ENCODE assay signal across 13 cellular contexts in the genomic region with DNA sequence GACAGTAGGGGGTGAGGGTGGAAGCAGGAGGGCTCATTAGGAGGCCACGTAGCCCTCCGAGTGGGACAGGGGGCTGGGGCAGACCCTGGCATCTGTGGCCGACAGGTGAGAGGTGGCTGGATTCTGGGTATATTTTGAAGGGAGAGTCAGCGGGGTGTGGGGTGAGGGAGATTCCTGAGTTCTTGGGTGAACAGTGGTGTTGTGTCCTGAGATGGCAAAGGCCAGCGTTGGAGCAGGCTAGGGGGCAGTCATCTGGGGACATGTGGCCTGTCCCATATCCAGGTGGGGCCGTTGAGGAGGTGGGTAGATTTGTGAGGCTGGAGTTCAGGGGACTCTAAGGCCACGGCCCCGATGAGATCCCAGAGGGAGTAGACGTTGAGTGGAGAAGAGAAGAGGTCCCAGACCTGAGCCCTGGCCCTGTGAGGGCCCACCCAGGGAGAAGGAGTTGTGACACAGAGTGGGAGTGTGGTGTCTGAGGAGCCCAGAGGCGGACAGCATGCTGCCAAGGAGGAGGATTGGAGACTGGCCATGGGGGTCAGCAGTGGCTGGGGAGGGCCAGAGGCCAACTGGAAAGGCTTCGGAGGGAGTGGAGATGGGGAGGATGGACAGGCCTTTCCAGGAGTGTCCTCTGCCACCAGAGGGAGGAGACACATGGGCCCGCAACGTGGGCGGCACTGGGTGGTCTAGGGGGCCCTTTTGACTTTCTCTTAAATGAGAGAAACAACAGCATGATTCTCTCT. TPM values are rescaled to one million over a fixed set of nuclear protein-coding genes. Genes with fewer than 3 reads are reported as not detected.
A peak's percentile ranks its signal among the peaks of the same experiment; 100 is the strongest.
DNase-seq lines count a peak whose midpoint lies in the region; ATAC-seq and TF ChIP-seq lines count a peak whose summit lies in the region.
"Had no signal": no experiment of that assay in that cellular context is flagged by ENCODE, and none has a peak within 500 bp of the region (broad histone marks: within the 10 kb centered on the region; RNA-seq: fewer than 3 reads in every experiment).

No MANE protein-coding gene starts in this region.

- H3K4me1 Mint-ChIP-seq in H9, result peaks cover 8 to 11% of the 10 kb centered on the region in 2 experiments
- peaks cover 21% of the 10 kb centered on the region for H3K4me1 Mint-ChIP-seq in activated T-helper 17 cell treated with anti-CD3 and anti-CD28 coated beads, Interleukin-2, amount 50 U/mL, for 72 hours
- peaks cover 16 to 35% (median 29%) of the 10 kb centered on the region in 7 donors for H3K4me1 Mint-ChIP-seq in naive thymus-derived CD4-positive, alpha-beta T cell

- H3K4me3 Mint-ChIP-seq in H9, result no peak overlapping the region
- peak overlapping the region; percentile 49 for H3K4me3 Mint-ChIP-seq in activated T-helper 17 cell treated with anti-CD3 and anti-CD28 coated beads, Interleukin-2, amount 50 U/mL, for 72 hours
- peak overlapping the region in 9 of 10 donors; percentile 18 to 81 (median 59) for H3K4me3 Mint-ChIP-seq in naive thymus-derived CD4-positive, alpha-beta T cell
- H3K4me3 Mint-ChIP-seq: nephron progenitor cell had no signal

- DNase-seq in SK-N-SH (peak; percentile 10), H9 (no peak), ecto neural progenitor cell (ENCODE audit: low spot score) (no peak), GOT3 (lab: John Stamatoyannopoulos, UW) (no peak)
- DNase-seq in naive thymus-derived CD4-positive, alpha-beta T cell, result no peak
- DNase-seq: effector CD8-positive, alpha-beta T cell; nephron progenitor cell; WERI-Rb-1 had no signal

- H3K27ac ChIP-seq in SK-N-SH (ENCODE audit: low read depth in 2 of 2, low read length in 1 of 2) (no peak overlapping the region), H9 (ENCODE audit: insufficient read length, low read depth, low read length) (no peak overlapping the region)
- peak overlapping the region; percentile 27 for H3K27ac ChIP-seq in naive thymus-derived CD4-positive, alpha-beta T cell (ENCODE audit: low read depth, low read length)
- H3K27ac ChIP-seq: 22Rv1, C4-2B, WERI-Rb-1 had no signal

- H2BK12ac ChIP-seq in H9 (ENCODE audit: insufficient read length, low read depth, low read length), result no peak overlapping the region

- TF ChIP-seq EP300 in SK-N-SH (IDR thresholded peaks at IDR 0.05; ENCODE audit: borderline replicate concordance in 1 of 2, low read depth in 1 of 2, low read length in 1 of 2), result no peak

- no peaks in the 10 kb centered on the region for H3K27me3 Mint-ChIP-seq in H9 (ENCODE audit: low read depth)
- no peaks in the 10 kb centered on the region for H3K27me3 Mint-ChIP-seq in activated T-helper 17 cell treated with anti-CD3 and anti-CD28 coated beads, Interleukin-2, amount 50 U/mL, for 72 hours
- no peaks in the 10 kb centered on the region for H3K27me3 Mint-ChIP-seq in naive thymus-derived CD4-positive, alpha-beta T cell

- H4K5ac ChIP-seq in H9 (ENCODE audit: insufficient read length, low read depth, low read length), result no peak overlapping the region

- WGBS in SK-N-SH (ENCODE audit: low lambda C conversion rate), result 69% methylated on average over 14 of the region's 14 CpGs
- no CpG with 5 or more reads among the region's 14 CpGs for WGBS in H9 (ENCODE audit: extremely low coverage, insufficient read length, low lambda C conversion rate)

- no peak overlapping the region for H2AK5ac ChIP-seq in H9 (ENCODE audit: insufficient read length, low read length)

- no peak overlapping the region for H2AFZ ChIP-seq in SK-N-SH (ENCODE audit: low read depth)
- no peak overlapping the region for H2AFZ ChIP-seq in H9 (ENCODE audit: low read length)

- H3K23ac ChIP-seq in H9 (ENCODE audit: insufficient read length, low read depth, low read length), result no peak overlapping the region

- H4K91ac ChIP-seq in H9 (ENCODE audit: insufficient read length, low read depth, low read length), result peak overlapping the region; percentile 51

- no peak overlapping the region for H4K8ac ChIP-seq in H9 (replicated peaks; ENCODE audit: insufficient read length, low read depth, low read length)

- H2BK5ac ChIP-seq in H9 (ENCODE audit: insufficient read length, low read length), result no peak overlapping the region

- intact Hi-C loops in naive thymus-derived CD4-positive, alpha-beta T cell (cut with micrococcal nuclease), result no loop called here

- no peaks in the 10 kb centered on the region for H3K4me1 ChIP-seq in SK-N-SH (ENCODE audit: control insufficient read depth in 1 of 2, insufficient read depth in 2 of 2, low read depth in 1 of 2, low read length in 1 of 2)
- no peaks in the 10 kb centered on the region; the same call in 1 of the 2 replicates for H3K4me1 ChIP-seq in H9 (ENCODE audit: insufficient read depth, low read length)
- H3K4me1 ChIP-seq in naive thymus-derived CD4-positive, alpha-beta T cell (ENCODE audit: control insufficient read depth in 2 of 2, insufficient read depth in 2 of 2, low read length in 2 of 2), result peaks cover 21 to 31% of the 10 kb centered on the region in 2 donors

- H3K27me3 ChIP-seq in SK-N-SH (ENCODE audit: insufficient read depth) (no peaks in the 10 kb centered on the region), H9 (ENCODE audit: insufficient read depth, low read length) (no peaks in the 10 kb centered on the region)
- H3K27me3 ChIP-seq in naive thymus-derived CD4-positive, alpha-beta T cell (ENCODE audit: control insufficient read depth in 2 of 2, insufficient read depth in 2 of 2, low read length in 2 of 2), result no peaks in the 10 kb centered on the region

- TF ChIP-seq CTCF in SK-N-SH (IDR thresholded peaks at IDR 0.05) (no peak), H9 (conservative IDR thresholded peaks at IDR 0.05) (no peak)

- no peaks in the 10 kb centered on the region for H3K23me2 ChIP-seq in H9 (ENCODE audit: insufficient read length, low read depth, low read length, poor library complexity, severe bottlenecking)

- H3K79me1 ChIP-seq in H9 (ENCODE audit: insufficient read depth, low read depth, low read length, poor library complexity, severe bottlenecking), result no peaks in the 10 kb centered on the region

- peak overlapping the region in 2 of 3 experiments; percentile 33 to 85; a peak in 5 of 7 replicates for H3K27ac Mint-ChIP-seq in H9
- peak overlapping the region; percentile 95 for H3K27ac Mint-ChIP-seq in activated T-helper 17 cell treated with anti-CD3 and anti-CD28 coated beads, Interleukin-2, amount 50 U/mL, for 72 hours
- peak overlapping the region in 8 of 9 donors; percentile 36 to 89 (median 64) for H3K27ac Mint-ChIP-seq in naive thymus-derived CD4-positive, alpha-beta T cell
- H3K27ac Mint-ChIP-seq: nephron progenitor cell had no signal

- H3K4ac ChIP-seq in H9 (ENCODE audit: low read depth, low read length), result no peak overlapping the region

- no peak overlapping the region for H3K56ac ChIP-seq in H9 (ENCODE audit: insufficient read length, low read depth, low read length)

- H3K9me3 ChIP-seq in SK-N-SH (no peaks in the 10 kb centered on the region), H9 (ENCODE audit: control insufficient read depth, low read depth, low read length) (no peaks in the 10 kb centered on the region)
- no peaks in the 10 kb centered on the region for H3K9me3 ChIP-seq in naive thymus-derived CD4-positive, alpha-beta T cell (ENCODE audit: control insufficient read depth in 2 of 3, low read length in 3 of 3)

- no peak overlapping the region for H2BK120ac ChIP-seq in H9 (ENCODE audit: low read depth, low read length, poor library complexity, severe bottlenecking)

- peak overlapping the region; percentile 20; the same call in 1 of the 2 replicates for H3K14ac ChIP-seq in H9 (ENCODE audit: insufficient read depth, low read length)

- H3F3A ChIP-seq in SK-N-SH (replicated peaks; ENCODE audit: insufficient read depth), result no peaks in the 10 kb centered on the region

- POLR2A ChIA-PET in SK-N-SH (lab: Yijun Ruan, JAX), result no interaction called here
- POLR2A ChIA-PET in naive thymus-derived CD4-positive, alpha-beta T cell (lab: Charles Lee), result no interaction called here

- CTCF ChIA-PET in SK-N-SH (lab: Yijun Ruan, JAX), result no interaction called here
- CTCF ChIA-PET in naive thymus-derived CD4-positive, alpha-beta T cell (lab: Charles Lee), result no interaction called here

- no peak overlapping the region for H3K4me3 ChIP-seq in SK-N-SH (ENCODE audit: low read depth in 2 of 2, low read length in 1 of 2)
- H3K4me3 ChIP-seq in naive thymus-derived CD4-positive, alpha-beta T cell (ENCODE audit: low read length), result peak overlapping the region; percentile 6

- ATAC-seq in SK-N-SH treated with all-trans-retinoic acid at 6 μM for 48 hours (no peak), HG02870 (IDR thresholded peaks at IDR 0.05; ENCODE audit: unreplicated experiment) (no peak)
- no peak for ATAC-seq in activated T-helper 17 cell treated with anti-CD3 and anti-CD28 coated beads, Interleukin-2, amount 50 U/mL, for 72 hours (replicated peaks)
- ATAC-seq in naive thymus-derived CD4-positive, alpha-beta T cell, result no peak

- H3K9me2 ChIP-seq in SK-N-SH, result no peaks in the 10 kb centered on the region

- H3T11ph ChIP-seq in H9 (ENCODE audit: low read length), result no peak overlapping the region

- H4K20me1 ChIP-seq in SK-N-SH (ENCODE audit: insufficient read depth), result no peaks in the 10 kb centered on the region
- no peaks in the 10 kb centered on the region for H4K20me1 ChIP-seq in H9 (ENCODE audit: control insufficient read depth, insufficient read depth, insufficient read length)

- no peak overlapping the region for H3K18ac ChIP-seq in H9 (ENCODE audit: insufficient read length, low read depth, low read length)

- H2BK15ac ChIP-seq in H9 (ENCODE audit: low read depth, low read length), result no peak overlapping the region

- H3K9me3 Mint-ChIP-seq in H9, result no peaks in the 10 kb centered on the region
- no peaks in the 10 kb centered on the region for H3K9me3 Mint-ChIP-seq in activated T-helper 17 cell treated with anti-CD3 and anti-CD28 coated beads, Interleukin-2, amount 50 U/mL, for 72 hours
- H3K9me3 Mint-ChIP-seq in naive thymus-derived CD4-positive, alpha-beta T cell, result no peaks in the 10 kb centered on the region
- H3K9me3 Mint-ChIP-seq: nephron progenitor cell had no signal

- no peaks in the 10 kb centered on the region for H3K36me3 ChIP-seq in SK-N-SH (replicated peaks in 1 of 2; ENCODE audit: control insufficient read depth in 1 of 2, insufficient read depth in 2 of 2, low read length in 1 of 2)
- no peaks in the 10 kb centered on the region for H3K36me3 ChIP-seq in naive thymus-derived CD4-positive, alpha-beta T cell (ENCODE audit: control insufficient read depth in 2 of 3, insufficient read depth in 3 of 3, low read length in 3 of 3)

- no peaks in the 10 kb centered on the region for H3K79me2 ChIP-seq in SK-N-SH (ENCODE audit: insufficient read depth)
- H3K79me2 ChIP-seq in H9 (ENCODE audit: insufficient read depth, low read length), result no peaks in the 10 kb centered on the region

- H3K36me3 Mint-ChIP-seq in H9 (ENCODE audit: insufficient read depth in 1 of 3, low read depth in 3 of 3), result no peaks in the 10 kb centered on the region
- H3K36me3 Mint-ChIP-seq in activated T-helper 17 cell treated with anti-CD3 and anti-CD28 coated beads, Interleukin-2, amount 50 U/mL, for 72 hours (ENCODE audit: low read depth), result no peaks in the 10 kb centered on the region
- no peaks in the 10 kb centered on the region for H3K36me3 Mint-ChIP-seq in naive thymus-derived CD4-positive, alpha-beta T cell

- TF ChIP-seq RAD21 in SK-N-SH (IDR thresholded peaks at IDR 0.05; ENCODE audit: low read length), result no peak

- no peak overlapping the region for H2BK20ac ChIP-seq in H9 (ENCODE audit: low read depth, low read length, poor library complexity, severe bottlenecking)

- H3K9ac ChIP-seq in SK-N-SH (no peak overlapping the region), H9 (ENCODE audit: extremely low read depth, insufficient read length, low read length) (no peak overlapping the region)

- H3K4me2 ChIP-seq in SK-N-SH (no peak overlapping the region), H9 (ENCODE audit: insufficient read depth, insufficient read length, low read length) (no peak overlapping the region)

RNA-seq across cellular contexts. Expression of gene PACSIN1, which starts 19.6 kb away (rescaled TPM):
- 0.02 and 0.05 TPM in 2 replicates for polyA plus RNA-seq in SK-N-SH (2012; rRNA removed)
- 0.12 and 0.13 TPM in 2 replicates for polyA plus RNA-seq in SK-N-SH (2012; cell fraction: cytosol; rRNA removed)
- polyA plus RNA-seq in SK-N-SH (2012; cell fraction: nucleus; rRNA removed), result 0.04 and 0.10 TPM in 2 replicates
- 7.0 and 7.6 TPM in 2 replicates for total RNA-seq in H9 (2021)
- under 1 TPM in 1 of 2 donors, not detected in 1; 0.09 TPM for total RNA-seq in activated T-helper 17 cell treated with anti-CD3 and anti-CD28 coated beads, Interleukin-2, amount 50 U/mL, for 72 hours
- total RNA-seq in naive thymus-derived CD4-positive, alpha-beta T cell, result 1 to 10 TPM in 2 of 5 experiments, under 1 TPM in 3; 0.34 to 3.5 (median 0.57) TPM
- polyA plus RNA-seq in naive thymus-derived CD4-positive, alpha-beta T cell, result under 1 TPM in 1 of 2 donors, not detected in 1; 0.29 TPM

RNA-seq across cellular contexts. Expression of gene RPS10, which starts 59.6 kb away (rescaled TPM):
- 4,475 and 5,166 TPM in 2 replicates for polyA plus RNA-seq in SK-N-SH (2012; rRNA removed)
- 3,844 and 4,849 TPM in 2 replicates for polyA plus RNA-seq in SK-N-SH (2012; cell fraction: cytosol; rRNA removed)
- polyA plus RNA-seq in SK-N-SH (2012; cell fraction: nucleus; rRNA removed), result 1,086 and 1,514 TPM in 2 replicates
- 2,330 and 2,392 TPM in 2 replicates for total RNA-seq in H9 (2021)
- total RNA-seq in activated T-helper 17 cell treated with anti-CD3 and anti-CD28 coated beads, Interleukin-2, amount 50 U/mL, for 72 hours, result 1,000 to 10,000 TPM; 2,080 to 2,467 TPM
- 1,000 to 10,000 TPM; 1,466 to 3,151 (median 2,905) TPM for total RNA-seq in naive thymus-derived CD4-positive, alpha-beta T cell
- 1,000 to 10,000 TPM; 1,999 to 2,306 TPM for polyA plus RNA-seq in naive thymus-derived CD4-positive, alpha-beta T cell

Comparison
In these comparisons a context has a peak if more than half of its experiments do, and no peak if none do; other contexts are left out.
1. H3K4me3 Mint-ChIP-seq: peak in activated T-helper 17 cell treated with anti-CD3 and anti-CD28 coated beads, Interleukin-2, amount 50 U/mL, for 72 hours (single experiment) and naive thymus-derived CD4-positive, alpha-beta T cell (9 of 10); none in H9 (0 of 2).
2. Peak in every context shown above with its lines, with median percentiles within 50 percentile points of each other: H3K27ac Mint-ChIP-seq.